Comparison of ENCODE assay signal across 14 cellular contexts in genomic region chr19:50418186-50419021, GRCh38. TPM values are rescaled to one million over a fixed set of nuclear protein-coding genes. Genes with fewer than 3 reads are reported as not detected.
DNase-seq lines count a peak whose midpoint lies in the region; ATAC-seq, FAIRE-seq and TF ChIP-seq lines count a peak whose summit lies in the region.
"Had no signal": no experiment of that assay in that cellular context is flagged by ENCODE, and none has a peak within 500 bp of the region (broad histone marks: within the 10 kb centered on the region; RNA-seq: fewer than 3 reads in every experiment).

Gene SPIB (plus strand): TSS chr19:50418938. CDS start chr19:50418963, 25 bp downstream.

- peaks cover 14% of the 10 kb centered on the region for H3K4me1 ChIP-seq in HepG2 (ENCODE audit: insufficient read depth, low read length)
- no peaks in the 10 kb centered on the region for H3K4me1 ChIP-seq in right lobe of liver
- H3K4me1 ChIP-seq in OCI-LY1 (ENCODE audit: insufficient read depth, low read length, severe bottlenecking): peaks cover 63% of the 10 kb centered on the region
- peaks cover 3% of the 10 kb centered on the region for H3K4me1 ChIP-seq in iPS-15b (ENCODE audit: control insufficient read depth, insufficient read depth, low read length)
- H3K4me1 ChIP-seq in transverse colon: peaks cover 3 to 35% (median 20%) of the 10 kb centered on the region in 4 donors
- no peaks in the 10 kb centered on the region for H3K4me1 ChIP-seq in upper lobe of right lung
- H3K4me1 ChIP-seq: uterus had no signal

- H4K20me1 ChIP-seq in HepG2 (ENCODE audit: insufficient read depth, low read length) (no peaks in the 10 kb centered on the region), OCI-LY1 (ENCODE audit: insufficient read depth, low read length) (no peaks in the 10 kb centered on the region)

- no peak for DNase-seq in HepG2 (ENCODE audit: low spot score)
- no peak for DNase-seq in right lobe of liver
- no peak for DNase-seq in transverse colon
- DNase-seq in GOT3 (lab: John Stamatoyannopoulos, UW): no peak
- no peak for DNase-seq in upper lobe of right lung
- DNase-seq: C1 segment of cervical spinal cord, left ventricle myocardium inferior, uterus had no signal

- intact Hi-C loops in HepG2 (cut with micrococcal nuclease; ENCODE audit: unreplicated experiment): no loop called here
- intact Hi-C loops in right lobe of liver (cut with DNase I): no loop called here
- intact Hi-C loops in transverse colon (cut with DNase I; ENCODE audit: low total_unique reads): no loop called here
- intact Hi-C loops in upper lobe of right lung (cut with DNase I): loop anchor here (5.0 kb wide), 1 partner anchor 51 kb away; the partner anchor contains the start of gene NAPSA

- H3K79me2 ChIP-seq in HepG2 (ENCODE audit: insufficient read depth, low read length) (no peaks in the 10 kb centered on the region), OCI-LY1 (ENCODE audit: insufficient read depth, low read length) (peaks cover 10% of the 10 kb centered on the region)

- CTCF ChIA-PET in HepG2 (lab: Yijun Ruan, JAX; ENCODE audit: low intra/inter-chr PET ratio, low total read pairs): no interaction called here

- TF ChIP-seq EP300 in HepG2 (IDR thresholded peaks at IDR 0.05; ENCODE audit: low read depth in 2 of 2, low read length in 2 of 2) (no peak), HepG2 (CRISPR knock-in tag; IDR thresholded peaks at IDR 0.05; ENCODE audit: borderline replicate concordance) (no peak), transverse colon (IDR thresholded peaks at IDR 0.05; ENCODE audit: low read depth) (no peak)

- no peaks in the 10 kb centered on the region; the same call in 1 of the 2 replicates for H3F3A ChIP-seq in OCI-LY1 (ENCODE audit: insufficient read depth, low read length)

- TF ChIP-seq POLR2A in HepG2 (IDR thresholded peaks at IDR 0.05; ENCODE audit: insufficient read depth in 1 of 2, low read depth in 2 of 2, low read length in 2 of 2): no peak
- TF ChIP-seq POLR2A in right lobe of liver (IDR thresholded peaks at IDR 0.05): no peak
- peak; percentile 38 for TF ChIP-seq POLR2A in transverse colon (IDR thresholded peaks at IDR 0.05)

- H3K27ac ChIP-seq in HepG2 (ENCODE audit: extremely low read length, insufficient read depth, low read length) (no peak within 1 kb of the TSS), right lobe of liver (no peak within 1 kb of the TSS), OCI-LY1 (ENCODE audit: low read depth, low read length, poor library complexity, severe bottlenecking) (peak within 1 kb of the TSS; percentile 95), transverse colon (peak within 1 kb of the TSS in 2 of 4 donors; percentile 18 to 51), upper lobe of right lung (no peak within 1 kb of the TSS)
- H3K27ac ChIP-seq: left ventricle myocardium inferior, uterus had no signal

- H2AFZ ChIP-seq in HepG2 (ENCODE audit: low read length): no peak within 1 kb of the TSS
- no peak within 1 kb of the TSS for H2AFZ ChIP-seq in OCI-LY1 (ENCODE audit: low read length)

- FAIRE-seq in HepG2 (lab: Jason Lieb, UNC): no peak

- in situ Hi-C loops in HepG2 (cut with HindIII; ENCODE audit: extremely low pct_ligation_motif_present, low pct_unique_long_range_greater_than_20kb): no loop called here
- in situ Hi-C loops in transverse colon (cut with MboI; ENCODE audit: low pct_ligation_motif_present in 1 of 4, low pct_unique_long_range_greater_than_20kb in 1 of 4, low sequenced_read_pairs in 3 of 4): no loop called here

- H3K9ac ChIP-seq in HepG2 (ENCODE audit: insufficient read depth, low read depth, low read length) (no peak within 1 kb of the TSS), OCI-LY1 (ENCODE audit: low read length) (peak within 1 kb of the TSS; percentile 95), iPS-15b (ENCODE audit: low read depth, low read length) (peak within 1 kb of the TSS; percentile 24)

- H3K27me3 ChIP-seq in HepG2 (ENCODE audit: control insufficient read depth in 1 of 2, insufficient read depth in 2 of 2, low read length in 2 of 2) (no peaks in the 10 kb centered on the region; a peak in 1 of 5 replicates), right lobe of liver (no peaks in the 10 kb centered on the region), OCI-LY1 (ENCODE audit: insufficient read depth, low read length) (no peaks in the 10 kb centered on the region), iPS-15b (ENCODE audit: control insufficient read depth, insufficient read depth, low read length) (no peaks in the 10 kb centered on the region), transverse colon (peaks cover 62% of the 10 kb centered on the region), upper lobe of right lung (peaks cover 33% of the 10 kb centered on the region)

- H3K9me3 ChIP-seq in HepG2 (ENCODE audit: low read length) (no peaks in the 10 kb centered on the region), right lobe of liver (no peaks in the 10 kb centered on the region), OCI-LY1 (ENCODE audit: low read length) (no peaks in the 10 kb centered on the region), iPS-15b (ENCODE audit: control insufficient read depth, insufficient read depth, low read length) (no peaks in the 10 kb centered on the region), transverse colon (no peaks in the 10 kb centered on the region), upper lobe of right lung (no peaks in the 10 kb centered on the region)
- H3K9me3 ChIP-seq: left ventricle myocardium inferior, uterus had no signal

- TF ChIP-seq CTCF in HepG2 (CRISPR knock-in tag; IDR thresholded peaks at IDR 0.05): no peak
- TF ChIP-seq CTCF in right lobe of liver (IDR thresholded peaks at IDR 0.05): no peak
- TF ChIP-seq CTCF in OCI-LY1 (IDR thresholded peaks at IDR 0.05; ENCODE audit: low read length): no peak
- TF ChIP-seq CTCF in transverse colon (IDR thresholded peaks at IDR 0.05): no peak
- no peak for TF ChIP-seq CTCF in upper lobe of right lung (IDR thresholded peaks at IDR 0.05)

- H3K4me3 ChIP-seq in HepG2 (replicated peaks in 1 of 3; ENCODE audit: insufficient read depth in 1 of 3, low read depth in 2 of 3, low read length in 3 of 3): no peak within 1 kb of the TSS
- no peak within 1 kb of the TSS for H3K4me3 ChIP-seq in right lobe of liver
- peak within 1 kb of the TSS; percentile 85 for H3K4me3 ChIP-seq in OCI-LY1 (ENCODE audit: low read depth, low read length, poor library complexity, severe bottlenecking)
- H3K4me3 ChIP-seq in iPS-15b (ENCODE audit: low read depth, low read length): peak within 1 kb of the TSS; percentile 96
- peak within 1 kb of the TSS in 2 of 4 donors; percentile 14 to 22 for H3K4me3 ChIP-seq in transverse colon
- no peak within 1 kb of the TSS for H3K4me3 ChIP-seq in upper lobe of right lung
- H3K4me3 ChIP-seq: left ventricle myocardium inferior, uterus had no signal

- peaks cover 0 to 3% of the 10 kb centered on the region in 2 experiments; a peak in 1 of 5 replicates for H3K36me3 ChIP-seq in HepG2 (replicated peaks in 1 of 2; ENCODE audit: control insufficient read depth in 1 of 2, insufficient read depth in 2 of 2, low read length in 2 of 2)
- no peaks in the 10 kb centered on the region for H3K36me3 ChIP-seq in right lobe of liver
- peaks cover 53% of the 10 kb centered on the region for H3K36me3 ChIP-seq in OCI-LY1 (ENCODE audit: insufficient read depth, low read length)
- H3K36me3 ChIP-seq in iPS-15b (ENCODE audit: control insufficient read depth, insufficient read depth, low read length): peaks cover 21% of the 10 kb centered on the region
- H3K36me3 ChIP-seq in transverse colon: no peaks in the 10 kb centered on the region
- no peaks in the 10 kb centered on the region for H3K36me3 ChIP-seq in upper lobe of right lung
- H3K36me3 ChIP-seq: left ventricle myocardium inferior, uterus had no signal

- POLR2A ChIA-PET in HepG2 (lab: Yijun Ruan, JAX): no interaction called here

- BruUV-seq in HepG2 (replicated peaks; lab: Mats Ljungman, UMichigan): no TSS peak

- no peak for TF ChIP-seq RAD21 in HepG2 (CRISPR knock-in tag; IDR thresholded peaks at IDR 0.05)

- H3K4me2 ChIP-seq in HepG2 (ENCODE audit: low read depth, low read length): no peak within 1 kb of the TSS
- H3K4me2 ChIP-seq in OCI-LY1 (ENCODE audit: low read length): peak within 1 kb of the TSS; percentile 78

- ATAC-seq in HepG2: no peak
- no peak for ATAC-seq in right lobe of liver
- ATAC-seq in upper lobe of right lung: no peak
- ATAC-seq in SK-N-SH treated with all-trans-retinoic acid at 6 μM for 48 hours: no peak

- WGBS in HepG2 (ENCODE audit: low lambda C conversion rate): 61% methylated on average over 13 of the region's 34 CpGs
- WGBS in right lobe of liver (ENCODE audit: insufficient coverage, low coverage, low lambda C conversion rate, missing lambda C conversion rate): 30% methylated on average over 16 of the region's 34 CpGs
- 19% methylated on average over 29 of the region's 34 CpGs; no CpG with 5 or more reads in 1 of the 2 donors for WGBS in transverse colon (ENCODE audit: low coverage in 1 of 2), 2 donors

- no peaks in the 10 kb centered on the region for H3K9me2 ChIP-seq in OCI-LY1 (ENCODE audit: low read depth, low read length)

RNA-seq across cellular contexts. Expression of gene SPIB, which starts in this region (rescaled TPM):
- total RNA-seq in HepG2 (2016; rRNA removed; fragmentation: Illumina TruSeq; extraction: Trizol) (0.04 TPM in 1 of 2 replicates, not detected in the other), right lobe of liver (under 1 TPM in 1 of 6 experiments, not detected in 5; 0.51 TPM), transverse colon (10 to 100 TPM; 45.7 to 56.8 (median 51.7) TPM), upper lobe of right lung (0.52 TPM)
- not detected in 2 replicates for total RNA-seq in HepG2 (2016; cell fraction: cytosol; rRNA removed; fragmentation: Illumina TruSeq; extraction: Trizol; ENCODE audit: low read depth)
- 0.13 and 0.15 TPM in 2 replicates for total RNA-seq in HepG2 (2016; cell fraction: insoluble cytoplasmic fraction; rRNA removed; fragmentation: Illumina TruSeq; extraction: Trizol)
- total RNA-seq in HepG2 (2016; cell fraction: membrane; rRNA removed; fragmentation: Illumina TruSeq; extraction: Trizol): not detected in 2 replicates
- not detected in 2 replicates for total RNA-seq in HepG2 (2016; cell fraction: nucleus; rRNA removed; fragmentation: Illumina TruSeq; extraction: Trizol)
- polyA plus RNA-seq in HepG2 (2011; rRNA removed): 0.04 TPM in 1 of 2 replicates, not detected in the other
- not detected in 2 replicates for polyA plus RNA-seq in HepG2 (2011; cell fraction: cytosol; rRNA removed)
- 0.21 TPM in 1 of 2 replicates, not detected in the other for polyA plus RNA-seq in HepG2 (2011; cell fraction: nucleus; rRNA removed)
- not detected in 2 replicates for polyA plus RNA-seq in HepG2 (2012)
- 0.10 TPM in 1 of 2 replicates, not detected in the other for polyA plus RNA-seq in HepG2 (2016; cell fraction: cytosol; fragmentation: Illumina TruSeq; extraction: Trizol; ENCODE audit: low read depth)
- not detected in 2 replicates for polyA plus RNA-seq in HepG2 (2016; cell fraction: insoluble cytoplasmic fraction; fragmentation: Illumina TruSeq; extraction: Trizol; ENCODE audit: low read depth)
- polyA plus RNA-seq in HepG2 (2016; cell fraction: membrane; fragmentation: Illumina TruSeq; extraction: Trizol; ENCODE audit: low read depth): 0.07 TPM in 1 of 2 replicates, not detected in the other
- polyA plus RNA-seq in HepG2 (2016; cell fraction: nucleus; fragmentation: Illumina TruSeq; extraction: Trizol; ENCODE audit: insufficient read depth, low read depth): 0.53 TPM in 1 of 2 replicates, not detected in the other
- polyA minus RNA-seq in HepG2 (2011; rRNA and poly(A)+ RNA removed; ENCODE audit: low replicate concordance): 0.51 TPM in 1 of 2 replicates, not detected in the other
- not detected in 2 replicates for polyA minus RNA-seq in HepG2 (2011; cell fraction: cytosol; rRNA and poly(A)+ RNA removed)
- polyA minus RNA-seq in HepG2 (2011; cell fraction: nucleus; rRNA and poly(A)+ RNA removed): not detected in 2 replicates
- total RNA-seq: fibroblast of lung, left ventricle myocardium inferior, MCF 10A, renal cortical epithelial cell had no signal
- polyA plus RNA-seq: fibroblast of lung had no signal

Comparison
In these comparisons a context has a peak if more than half of its experiments do, and no peak if none do; other contexts are left out.
1. RNA of gene SPIB (total RNA-seq): 45.7 to 56.8 TPM in transverse colon; 0.52 TPM in upper lobe of right lung (single experiment), 0.04 to 0.15 TPM in HepG2 and 0.51 TPM in right lobe of liver; every median in the first group is over 10 times any median in the second.
2. H3K4me3 ChIP-seq: peak in OCI-LY1 (single experiment) and iPS-15b (single experiment); none in HepG2 (0 of 3), right lobe of liver (0 of 3) and upper lobe of right lung (single experiment).